ENCODE assay signal across 1 cellular context in genomic region chr22:28829358-28830181, GRCh38.
A peak's percentile ranks its signal among the peaks of the same experiment; 100 is the strongest.
TF ChIP-seq lines count a peak whose summit lies in the region.

No MANE protein-coding gene starts in this region.

TF ChIP-seq in HepG2, 621 proteins besides CTCF, POLR2A, EP300 and RAD21 (continued from another document and continues in another):
- TF ChIP-seq PRDM10 (CRISPR knock-in tag; IDR thresholded peaks at IDR 0.05; ENCODE audit: low read depth) (0 out of 2 replicates have a peak, but pooled peaks have one; percentile 40), SIN3A (IDR thresholded peaks at IDR 0.05; ENCODE audit: borderline replicate concordance, low read depth, low read length) (peak; percentile 67; the same call in 1 of the 2 replicates), SSRP1 (CRISPR knock-in tag; IDR thresholded peaks at IDR 0.05) (no peak; the same call in 1 of the 2 replicates), ZBTB20 (CRISPR knock-in tag; IDR thresholded peaks at IDR 0.05; ENCODE audit: borderline replicate concordance, low read depth) (peak; percentile 52; the same call in 1 of the 2 replicates), ZNF614 (CRISPR knock-in tag; IDR thresholded peaks at IDR 0.05; ENCODE audit: borderline replicate concordance) (peak; percentile 53; the same call in 1 of the 2 replicates), ZFP1 (CRISPR knock-in tag; IDR thresholded peaks at IDR 0.05) (peak; percentile 74), NCOA2 (CRISPR knock-in tag; IDR thresholded peaks at IDR 0.05) (peak; percentile 63), CEBPB (IDR thresholded peaks at IDR 0.05; ENCODE audit: borderline replicate concordance, low read depth, low read length) (peak; percentile 43; the same call in 1 of the 2 replicates), ZNF597 (CRISPR knock-in tag; IDR thresholded peaks at IDR 0.05) (no peak), TARDBP (CRISPR knock-in tag; IDR thresholded peaks at IDR 0.05) (no peak; the same call in none of the 2 replicates), THRA (CRISPR knock-in tag; IDR thresholded peaks at IDR 0.05; ENCODE audit: borderline replicate concordance) (0 out of 2 replicates have a peak, but pooled peaks have one; percentile 49), POGZ (CRISPR knock-in tag; IDR thresholded peaks at IDR 0.05) (peak; percentile 76), ZSCAN22 (CRISPR knock-in tag; IDR thresholded peaks at IDR 0.05) (no peak), ZNF329 (CRISPR knock-in tag; IDR thresholded peaks at IDR 0.05; ENCODE audit: low read depth) (no peak), CCDC6 (CRISPR knock-in tag; IDR thresholded peaks at IDR 0.05) (0 out of 2 replicates have a peak, but pooled peaks have one; percentile 17), NR2F1 (CRISPR knock-in tag; IDR thresholded peaks at IDR 0.05) (0 out of 4 replicates have a peak, but pooled peaks of 1 of the 2 experiments have one; percentile 39), ZNF543 (CRISPR knock-in tag; IDR thresholded peaks at IDR 0.05) (no peak), FOXP1 (IDR thresholded peaks at IDR 0.05) (no peak), FOXP1 (CRISPR knock-in tag; IDR thresholded peaks at IDR 0.05) (peak; percentile 76), KDM2A (CRISPR knock-in tag; IDR thresholded peaks at IDR 0.05; ENCODE audit: borderline replicate concordance, low read depth) (peak; percentile 63), POLR2AphosphoS2 (IDR thresholded peaks at IDR 0.05; ENCODE audit: low read depth, low read length) (no peak), SPEN (CRISPR knock-in tag; IDR thresholded peaks at IDR 0.05; ENCODE audit: low read depth) (no peak; the same call in 1 of the 2 replicates), ZFP62 (CRISPR knock-in tag; IDR thresholded peaks at IDR 0.05) (no peak), ZSCAN30 (CRISPR knock-in tag; IDR thresholded peaks at IDR 0.05) (no peak), ZNF335 (CRISPR knock-in tag; IDR thresholded peaks at IDR 0.05) (0 out of 2 replicates have a peak, but pooled peaks have one; percentile 39), ZNF747 (CRISPR knock-in tag; IDR thresholded peaks at IDR 0.05; ENCODE audit: borderline replicate concordance) (peak; percentile 67; the same call in 1 of the 2 replicates), PCBP2 (optimal IDR thresholded peaks at IDR 0.05; ENCODE audit: low read depth, low read length, poor library complexity, severe bottlenecking) (no peak), TAF1 (CRISPR knock-in tag; IDR thresholded peaks at IDR 0.05) (peak; percentile 38; the same call in 1 of the 2 replicates), ZNF710 (CRISPR knock-in tag; IDR thresholded peaks at IDR 0.05; ENCODE audit: borderline replicate concordance) (peak; percentile 90), NRL (CRISPR knock-in tag; IDR thresholded peaks at IDR 0.05; ENCODE audit: borderline replicate concordance) (no peak), ZKSCAN1 (IDR thresholded peaks at IDR 0.05; ENCODE audit: low read length) (no peak), HBP1 (CRISPR knock-in tag; IDR thresholded peaks at IDR 0.05; ENCODE audit: low read depth) (no peak), CBFB (CRISPR knock-in tag; IDR thresholded peaks at IDR 0.05) (peak; percentile 73; the same call in 1 of the 2 replicates), TEF (CRISPR knock-in tag; IDR thresholded peaks at IDR 0.05) (peak; percentile 96), ZNF136 (CRISPR knock-in tag; IDR thresholded peaks at IDR 0.05; ENCODE audit: low read depth) (no peak), STAT6 (CRISPR knock-in tag; IDR thresholded peaks at IDR 0.05; ENCODE audit: borderline replicate concordance) (peak; percentile 69; the same call in 1 of the 2 replicates), CENPBD1 (CRISPR knock-in tag; IDR thresholded peaks at IDR 0.05; ENCODE audit: borderline replicate concordance, low read depth) (no peak), ZNF589 (CRISPR knock-in tag; conservative IDR thresholded peaks at IDR 0.05) (no peak), ZBTB3 (CRISPR knock-in tag; IDR thresholded peaks at IDR 0.05; ENCODE audit: borderline replicate concordance, low read depth) (0 out of 2 replicates have a peak, but pooled peaks have one; percentile 41), HDAC1 (CRISPR knock-in tag; IDR thresholded peaks at IDR 0.05) (peak; percentile 56), STAG1 (CRISPR knock-in tag; IDR thresholded peaks at IDR 0.05) (peak; percentile 99), MAFF (IDR thresholded peaks at IDR 0.05; ENCODE audit: low read depth, low read length) (0 out of 2 replicates have a peak, but pooled peaks have one; percentile 20), ZBTB21 (CRISPR knock-in tag; IDR thresholded peaks at IDR 0.05) (no peak), PRPF4 (IDR thresholded peaks at IDR 0.05; ENCODE audit: low read depth, low read length, poor library complexity, severe bottlenecking) (no peak), MYPOP (CRISPR knock-in tag; IDR thresholded peaks at IDR 0.05) (peak; percentile 83), ZNF446 (CRISPR knock-in tag; IDR thresholded peaks at IDR 0.05) (no peak), MED8 (CRISPR knock-in tag; IDR thresholded peaks at IDR 0.05; ENCODE audit: insufficient replicate concordance) (no peak), ASH2L (IDR thresholded peaks at IDR 0.05; ENCODE audit: insufficient read length, low read depth, low read length) (peak; percentile 85), CBX5 (CRISPR knock-in tag; IDR thresholded peaks at IDR 0.05; ENCODE audit: borderline replicate concordance) (no peak), ZNF800 (CRISPR knock-in tag; IDR thresholded peaks at IDR 0.05) (0 out of 2 replicates have a peak, but pooled peaks have one; percentile 65), IRX3 (CRISPR knock-in tag; IDR thresholded peaks at IDR 0.05; ENCODE audit: borderline replicate concordance, low read depth) (no peak)
